ENCODE assay signal across 20 cellular contexts in genomic region chr11:10818594-10818993, GRCh38. TPM values are rescaled to one million over a fixed set of nuclear protein-coding genes. Genes with fewer than 3 reads are reported as not detected.
A peak's percentile ranks its signal among the peaks of the same experiment; 100 is the strongest.
DNase-seq lines count a peak whose midpoint lies in the region; ATAC-seq, FAIRE-seq and TF ChIP-seq lines count a peak whose summit lies in the region.
"Had no signal": no experiment of that assay in that cellular context is flagged by ENCODE, and none has a peak within 500 bp of the region (broad histone marks: within the 10 kb centered on the region; RNA-seq: fewer than 3 reads in every experiment).

No MANE protein-coding gene starts in this region.

- H3K36me3 ChIP-seq in adipocyte (ENCODE audit: control insufficient read depth, insufficient read depth, low read length, severe bottlenecking): no peaks in the 10 kb centered on the region
- H3K36me3 ChIP-seq in left lung: no peaks in the 10 kb centered on the region
- H3K36me3 ChIP-seq in HepG2 (replicated peaks in 1 of 2; ENCODE audit: control insufficient read depth in 1 of 2, insufficient read depth in 2 of 2, low read length in 2 of 2): no peaks in the 10 kb centered on the region
- H3K36me3 ChIP-seq: cardiac muscle cell, transverse colon had no signal

- H3K27ac ChIP-seq in left lung (no peak overlapping the region), HepG2 (ENCODE audit: extremely low read length, insufficient read depth, low read length) (no peak overlapping the region)
- H3K27ac ChIP-seq: BLaER1 treated with 17β-estradiol and CSF1 and Interleukin-3, amounts not matched to agents 10 nM and 100 nM; cardiac muscle cell; psoas muscle; transverse colon had no signal

- no peaks in the 10 kb centered on the region for H4K20me1 ChIP-seq in HepG2 (ENCODE audit: insufficient read depth, low read length)
- H4K20me1 ChIP-seq: BLaER1 treated with 17β-estradiol and CSF1 and Interleukin-3, amounts not matched to agents 10 nM and 100 nM had no signal

- CTCF ChIA-PET in HepG2 (lab: Yijun Ruan, JAX; ENCODE audit: low intra/inter-chr PET ratio, low total read pairs): no interaction called here

- no peaks in the 10 kb centered on the region for H3K27me3 ChIP-seq in adipocyte (replicated peaks; ENCODE audit: control insufficient read depth, insufficient read depth, low read length)
- H3K27me3 ChIP-seq in left lung: no peaks in the 10 kb centered on the region
- H3K27me3 ChIP-seq in HepG2 (ENCODE audit: control insufficient read depth in 1 of 2, insufficient read depth in 2 of 2, low read length in 2 of 2): no peaks in the 10 kb centered on the region; a peak in 1 of 5 replicates
- H3K27me3 ChIP-seq: BLaER1 treated with 17β-estradiol and CSF1 and Interleukin-3, amounts not matched to agents 10 nM and 100 nM; cardiac muscle cell; transverse colon had no signal

- TF ChIP-seq CTCF in AG09319 (IDR thresholded peaks at IDR 0.05; ENCODE audit: low read depth, low read length) (no peak), left lung (IDR thresholded peaks at IDR 0.05) (no peak), HepG2 (CRISPR knock-in tag; IDR thresholded peaks at IDR 0.05) (no peak)

- H3K4me2 ChIP-seq in HepG2 (ENCODE audit: low read depth, low read length): no peak overlapping the region
- H3K4me2 ChIP-seq: BLaER1 treated with 17β-estradiol and CSF1 and Interleukin-3, amounts not matched to agents 10 nM and 100 nM had no signal

- ATAC-seq in left lung (peak; percentile 66), HG02852 (IDR thresholded peaks at IDR 0.05; ENCODE audit: unreplicated experiment) (no peak), HepG2 (no peak)
- ATAC-seq: activated CD8-positive, alpha-beta memory T cell treated with anti-CD3 and anti-CD28 coated beads, Interleukin-2, amount 10 ng/mL, durations not matched to agents 7 days and 5 days; left colon; psoas muscle; WTC11 had no signal

- no peaks in the 10 kb centered on the region for H3K79me2 ChIP-seq in HepG2 (ENCODE audit: insufficient read depth, low read length)

- no peak for TF ChIP-seq POLR2A in HepG2 (IDR thresholded peaks at IDR 0.05; ENCODE audit: insufficient read depth in 1 of 2, low read depth in 2 of 2, low read length in 2 of 2)

- H3K4me3 ChIP-seq in adipocyte (ENCODE audit: low read length) (no peak overlapping the region), left lung (no peak overlapping the region), HepG2 (replicated peaks in 1 of 3; ENCODE audit: insufficient read depth in 1 of 3, low read depth in 2 of 3, low read length in 3 of 3) (no peak overlapping the region)
- H3K4me3 ChIP-seq: BLaER1 treated with 17β-estradiol and CSF1 and Interleukin-3, amounts not matched to agents 10 nM and 100 nM; cardiac muscle cell; psoas muscle; transverse colon had no signal

- in situ Hi-C loops in HepG2 (cut with HindIII; ENCODE audit: extremely low pct_ligation_motif_present, low pct_unique_long_range_greater_than_20kb): no loop called here

- no peaks in the 10 kb centered on the region for H3K9me3 ChIP-seq in adipocyte (ENCODE audit: control insufficient read depth, low read length)
- no peaks in the 10 kb centered on the region for H3K9me3 ChIP-seq in left lung
- H3K9me3 ChIP-seq in HepG2 (ENCODE audit: low read length): no peaks in the 10 kb centered on the region
- H3K9me3 ChIP-seq: BLaER1 treated with 17β-estradiol and CSF1 and Interleukin-3, amounts not matched to agents 10 nM and 100 nM; psoas muscle; transverse colon had no signal

- BruUV-seq in HepG2 (replicated peaks; lab: Mats Ljungman, UMichigan): no TSS peak

- 30% methylated on average over 1 of the region's 1 CpG for WGBS in HepG2 (ENCODE audit: low lambda C conversion rate)

- H3K4me1 ChIP-seq in adipocyte (ENCODE audit: control insufficient read depth, insufficient read depth, low read length) (peaks cover 2% of the 10 kb centered on the region), left lung (no peaks in the 10 kb centered on the region), HepG2 (ENCODE audit: insufficient read depth, low read length) (no peaks in the 10 kb centered on the region)
- H3K4me1 ChIP-seq: BLaER1 treated with 17β-estradiol and CSF1 and Interleukin-3, amounts not matched to agents 10 nM and 100 nM; psoas muscle had no signal

- TF ChIP-seq EP300 in HepG2 (IDR thresholded peaks at IDR 0.05; ENCODE audit: low read depth in 2 of 2, low read length in 2 of 2) (no peak), HepG2 (CRISPR knock-in tag; IDR thresholded peaks at IDR 0.05; ENCODE audit: borderline replicate concordance) (no peak)

- FAIRE-seq in HepG2 (lab: Jason Lieb, UNC): no peak
- FAIRE-seq: endometrium, GM18507, H1 had no signal

- peak; percentile 18 for DNase-seq in AG09319 (ENCODE audit: extremely low read depth, low read depth)
- DNase-seq in HS-5 (ENCODE audit: low read depth): peak; percentile 94
- DNase-seq in adipocyte (ENCODE audit: low read depth): peak; percentile 47
- DNase-seq in left lung: no peak
- no peak for DNase-seq in NCI-H2029 treated with DMSO at 0.1 percent for 48 hours (lab: John Stamatoyannopoulos, UW)
- no peak for DNase-seq in activated T-cell treated with anti-CD3 and anti-CD28 coated beads for 4 hours
- no peak for DNase-seq in HepG2 (ENCODE audit: low spot score)
- DNase-seq: activated CD8-positive, alpha-beta memory T cell treated with anti-CD3 and anti-CD28 coated beads, Interleukin-2, amount 10 ng/mL, durations not matched to agents 7 days and 5 days; activated naive CD4-positive, alpha-beta T cell; left colon; psoas muscle; stimulated activated CD8-positive, alpha-beta memory T cell treated with anti-CD3 and anti-CD28 coated beads, Interleukin-4, amount 100 ng/mL, for 48 hours; transverse colon had no signal

- POLR2A ChIA-PET in HepG2 (lab: Yijun Ruan, JAX): interaction anchor here (1.6 kb wide), 1 partner anchor 9 kb away, joined by 5 read pairs; the partner anchor contains the start of gene EIF4G2

- intact Hi-C loops in left lung (cut with DNase I): no loop called here
- intact Hi-C loops in HepG2 (cut with micrococcal nuclease; ENCODE audit: unreplicated experiment): no loop called here

- no peak overlapping the region for H2AFZ ChIP-seq in HepG2 (ENCODE audit: low read length)

- no peak for TF ChIP-seq RAD21 in HepG2 (CRISPR knock-in tag; IDR thresholded peaks at IDR 0.05)

- H3K9ac ChIP-seq in adipocyte (ENCODE audit: low read length) (no peak overlapping the region), HepG2 (ENCODE audit: insufficient read depth, low read depth, low read length) (no peak overlapping the region)
- H3K9ac ChIP-seq: BLaER1 treated with 17β-estradiol and CSF1 and Interleukin-3, amounts not matched to agents 10 nM and 100 nM had no signal

TF ChIP-seq in HepG2, 621 proteins besides CTCF, POLR2A, EP300 and RAD21:
- TF ChIP-seq SRF (IDR thresholded peaks at IDR 0.05; ENCODE audit: low read depth, low read length): no peak
- no peak for TF ChIP-seq MZF1 (CRISPR knock-in tag; IDR thresholded peaks at IDR 0.05; ENCODE audit: borderline replicate concordance)

RNA-seq across cellular contexts. Expression of gene EIF4G2, which starts 9.9 kb away (rescaled TPM):
- total RNA-seq in left lung (1,000 to 10,000 TPM in 1 of 2 donors, 100 to 1,000 TPM in 1; 852 to 1,027 TPM), HepG2 (2016; rRNA removed; fragmentation: Illumina TruSeq; extraction: Trizol) (546 and 803 TPM in 2 replicates)
- 73.8 and 95.4 TPM in 2 replicates for total RNA-seq in HepG2 (2016; cell fraction: cytosol; rRNA removed; fragmentation: Illumina TruSeq; extraction: Trizol; ENCODE audit: low read depth)
- total RNA-seq in HepG2 (2016; cell fraction: insoluble cytoplasmic fraction; rRNA removed; fragmentation: Illumina TruSeq; extraction: Trizol): 522 and 797 TPM in 2 replicates
- total RNA-seq in HepG2 (2016; cell fraction: membrane; rRNA removed; fragmentation: Illumina TruSeq; extraction: Trizol): 313 and 368 TPM in 2 replicates
- 384 and 431 TPM in 2 replicates for total RNA-seq in HepG2 (2016; cell fraction: nucleus; rRNA removed; fragmentation: Illumina TruSeq; extraction: Trizol)
- 290 and 362 TPM in 2 replicates for polyA plus RNA-seq in HepG2 (2011; rRNA removed)
- polyA plus RNA-seq in HepG2 (2011; cell fraction: cytosol; rRNA removed): 158 and 238 TPM in 2 replicates
- 257 and 286 TPM in 2 replicates for polyA plus RNA-seq in HepG2 (2011; cell fraction: nucleus; rRNA removed)
- 312 and 316 TPM in 2 replicates for polyA plus RNA-seq in HepG2 (2012)
- 33.7 and 42.4 TPM in 2 replicates for polyA plus RNA-seq in HepG2 (2016; cell fraction: cytosol; fragmentation: Illumina TruSeq; extraction: Trizol; ENCODE audit: low read depth)
- 793 and 841 TPM in 2 replicates for polyA plus RNA-seq in HepG2 (2016; cell fraction: insoluble cytoplasmic fraction; fragmentation: Illumina TruSeq; extraction: Trizol; ENCODE audit: low read depth)
- polyA plus RNA-seq in HepG2 (2016; cell fraction: membrane; fragmentation: Illumina TruSeq; extraction: Trizol; ENCODE audit: low read depth): 156 and 196 TPM in 2 replicates
- polyA plus RNA-seq in HepG2 (2016; cell fraction: nucleus; fragmentation: Illumina TruSeq; extraction: Trizol; ENCODE audit: insufficient read depth, low read depth): 494 and 516 TPM in 2 replicates
- polyA minus RNA-seq in HepG2 (2011; rRNA and poly(A)+ RNA removed; ENCODE audit: low replicate concordance): 292 and 575 TPM in 2 replicates
- 452 and 495 TPM in 2 replicates for polyA minus RNA-seq in HepG2 (2011; cell fraction: cytosol; rRNA and poly(A)+ RNA removed)
- 406 and 495 TPM in 2 replicates for polyA minus RNA-seq in HepG2 (2011; cell fraction: nucleus; rRNA and poly(A)+ RNA removed)

RNA-seq across cellular contexts. Expression of gene ZBED5, which starts 39.3 kb away (rescaled TPM):
- 10 to 100 TPM; 37.4 to 41.5 TPM for total RNA-seq in left lung
- 11.7 and 18.2 TPM in 2 replicates for total RNA-seq in HepG2 (2016; rRNA removed; fragmentation: Illumina TruSeq; extraction: Trizol)
- 2.6 and 3.5 TPM in 2 replicates for total RNA-seq in HepG2 (2016; cell fraction: cytosol; rRNA removed; fragmentation: Illumina TruSeq; extraction: Trizol; ENCODE audit: low read depth)
- 12.8 and 16.3 TPM in 2 replicates for total RNA-seq in HepG2 (2016; cell fraction: insoluble cytoplasmic fraction; rRNA removed; fragmentation: Illumina TruSeq; extraction: Trizol)
- total RNA-seq in HepG2 (2016; cell fraction: membrane; rRNA removed; fragmentation: Illumina TruSeq; extraction: Trizol): 7.1 and 8.0 TPM in 2 replicates
- 41.6 and 42.3 TPM in 2 replicates for total RNA-seq in HepG2 (2016; cell fraction: nucleus; rRNA removed; fragmentation: Illumina TruSeq; extraction: Trizol)
- polyA plus RNA-seq in HepG2 (2011; rRNA removed): 30.4 and 38.6 TPM in 2 replicates
- 12.1 and 15.9 TPM in 2 replicates for polyA plus RNA-seq in HepG2 (2011; cell fraction: cytosol; rRNA removed)
- 32.3 and 43.5 TPM in 2 replicates for polyA plus RNA-seq in HepG2 (2011; cell fraction: nucleus; rRNA removed)
- 13.2 and 15.8 TPM in 2 replicates for polyA plus RNA-seq in HepG2 (2012)
- polyA plus RNA-seq in HepG2 (2016; cell fraction: cytosol; fragmentation: Illumina TruSeq; extraction: Trizol; ENCODE audit: low read depth): 0.96 and 1.2 TPM in 2 replicates
- polyA plus RNA-seq in HepG2 (2016; cell fraction: insoluble cytoplasmic fraction; fragmentation: Illumina TruSeq; extraction: Trizol; ENCODE audit: low read depth): 14.0 and 15.2 TPM in 2 replicates
- polyA plus RNA-seq in HepG2 (2016; cell fraction: membrane; fragmentation: Illumina TruSeq; extraction: Trizol; ENCODE audit: low read depth): 2.6 and 3.1 TPM in 2 replicates
- 70.9 and 72.1 TPM in 2 replicates for polyA plus RNA-seq in HepG2 (2016; cell fraction: nucleus; fragmentation: Illumina TruSeq; extraction: Trizol; ENCODE audit: insufficient read depth, low read depth)
- 122 and 258 TPM in 2 replicates for polyA minus RNA-seq in HepG2 (2011; rRNA and poly(A)+ RNA removed; ENCODE audit: low replicate concordance)
- polyA minus RNA-seq in HepG2 (2011; cell fraction: cytosol; rRNA and poly(A)+ RNA removed): 15.7 and 19.7 TPM in 2 replicates
- 88.1 and 103 TPM in 2 replicates for polyA minus RNA-seq in HepG2 (2011; cell fraction: nucleus; rRNA and poly(A)+ RNA removed)

Comparison
In these comparisons a context has a peak if more than half of its experiments do, and no peak if none do; other contexts are left out.
1. DNase-seq: peak in AG09319 (single experiment), HS-5 (single experiment) and adipocyte (single experiment); none in left lung (0 of 2), NCI-H2029 treated with DMSO at 0.1 percent for 48 hours (single experiment), activated T-cell treated with anti-CD3 and anti-CD28 coated beads for 4 hours (single experiment) and HepG2 (single experiment).